In the genomic region with DNA sequence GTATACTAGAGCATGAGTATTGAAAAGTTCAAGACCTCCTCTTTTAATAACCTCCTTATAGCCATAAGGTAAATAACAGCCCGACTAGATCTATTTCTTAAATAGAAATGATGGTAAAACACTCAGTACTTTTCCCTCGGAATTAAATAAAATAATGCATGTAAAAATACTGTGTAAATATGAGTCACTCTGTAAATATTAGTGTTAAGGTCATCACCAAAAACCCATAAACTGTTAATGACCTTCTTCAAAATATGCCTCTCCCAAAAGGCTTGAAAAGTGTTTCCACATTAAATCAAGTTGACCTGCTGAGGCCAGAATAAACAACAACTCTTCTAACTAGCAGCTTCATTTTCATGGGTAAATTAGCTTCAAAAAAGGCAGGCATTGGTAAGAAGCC, we compare ENCODE assay signal across 11 cellular contexts. TPM values are rescaled to one million over a fixed set of nuclear protein-coding genes. Genes with fewer than 3 reads are reported as not detected.
DNase-seq lines count a peak whose midpoint lies in the region; ATAC-seq, FAIRE-seq and TF ChIP-seq lines count a peak whose summit lies in the region.
"Had no signal": no experiment of that assay in that cellular context is flagged by ENCODE, and none has a peak within 500 bp of the region (broad histone marks: within the 10 kb centered on the region; RNA-seq: fewer than 3 reads in every experiment).

No MANE protein-coding gene starts in this region.

- H3K36me3 ChIP-seq in astrocyte (ENCODE audit: insufficient read depth, low read length): no peaks in the 10 kb centered on the region
- no peaks in the 10 kb centered on the region for H3K36me3 ChIP-seq in sigmoid colon
- H3K36me3 ChIP-seq: HAP-1 had no signal

- WGBS in sigmoid colon, 2 donors: 12 to 58% methylated on average over 2 of the region's 2 CpGs

- no peaks in the 10 kb centered on the region for H3K79me2 ChIP-seq in astrocyte (ENCODE audit: insufficient read depth, low read length)

- H3K27ac Mint-ChIP-seq in astrocyte (ENCODE audit: unreplicated experiment): peak overlapping the region; percentile 95
- H3K27ac Mint-ChIP-seq in activated CD4-positive, alpha-beta T cell treated with anti-CD3 and anti-CD28 coated beads, Interleukin-2, amount 10 ng/mL, durations not matched to agents 24 days and 14 days: no peak overlapping the region

- FAIRE-seq in astrocyte (lab: Jason Lieb, UNC): no peak
- peak; percentile 70 for FAIRE-seq in islet of Langerhans (lab: Jason Lieb, UNC)

- H3K9me3 Mint-ChIP-seq in astrocyte (ENCODE audit: unreplicated experiment): no peaks in the 10 kb centered on the region
- no peaks in the 10 kb centered on the region for H3K9me3 Mint-ChIP-seq in activated CD4-positive, alpha-beta T cell treated with anti-CD3 and anti-CD28 coated beads, Interleukin-2, amount 10 ng/mL, durations not matched to agents 24 days and 14 days

- no peak overlapping the region for H2AFZ ChIP-seq in astrocyte (ENCODE audit: low read depth, low read length)

- no peak for TF ChIP-seq POLR2A in sigmoid colon (IDR thresholded peaks at IDR 0.05)

- H3K36me3 Mint-ChIP-seq in astrocyte (ENCODE audit: low read depth, unreplicated experiment): no peaks in the 10 kb centered on the region
- H3K36me3 Mint-ChIP-seq in activated CD4-positive, alpha-beta T cell treated with anti-CD3 and anti-CD28 coated beads, Interleukin-2, amount 10 ng/mL, durations not matched to agents 24 days and 14 days (ENCODE audit: low read depth): no peaks in the 10 kb centered on the region

- TF ChIP-seq CTCF in astrocyte (IDR thresholded peaks at IDR 0.05; ENCODE audit: insufficient read depth, low read depth, low read length) (no peak), sigmoid colon (IDR thresholded peaks at IDR 0.05) (no peak)

- DNase-seq in A172 (ENCODE audit: low spot score) (peak; percentile 71), HT-29 (ENCODE audit: low spot score) (peak; percentile 63), astrocyte (ENCODE audit: low read depth) (peak; percentile 69), sigmoid colon (no peak), NCI-H524 treated with DMSO at 0.1 percent for 48 hours (lab: John Stamatoyannopoulos, UW) (no peak)
- DNase-seq in activated CD4-positive, alpha-beta T cell treated with anti-CD3 and anti-CD28 coated beads, Interleukin-2, amount 10 ng/mL, durations not matched to agents 24 days and 14 days: no peak
- DNase-seq: Karpas-422, NCI-H446 treated with DMSO at 0.1 percent for 48 hours had no signal

- H3K27me3 ChIP-seq in astrocyte (ENCODE audit: insufficient read depth, low read length): no peaks in the 10 kb centered on the region
- no peaks in the 10 kb centered on the region for H3K27me3 ChIP-seq in sigmoid colon

- H3K4me2 ChIP-seq in astrocyte (ENCODE audit: low read length): peak overlapping the region; percentile 81

- TF ChIP-seq EP300 in sigmoid colon (IDR thresholded peaks at IDR 0.05): no peak

- H4K20me1 ChIP-seq in astrocyte (ENCODE audit: insufficient read depth, low read length): no peaks in the 10 kb centered on the region

- peak overlapping the region; percentile 75 for H3K9ac ChIP-seq in astrocyte (ENCODE audit: low read length)

- H3K27ac ChIP-seq in astrocyte (ENCODE audit: low read depth, low read length) (peak overlapping the region; percentile 96), sigmoid colon (no peak overlapping the region)

- no peaks in the 10 kb centered on the region for H3K9me3 ChIP-seq in astrocyte (ENCODE audit: insufficient read depth, low read depth, low read length)
- no peaks in the 10 kb centered on the region for H3K9me3 ChIP-seq in sigmoid colon
- H3K9me3 ChIP-seq: HAP-1 had no signal

- peaks cover 15% of the 10 kb centered on the region for H3K4me1 Mint-ChIP-seq in astrocyte (ENCODE audit: low read depth, unreplicated experiment)
- H3K4me1 Mint-ChIP-seq in activated CD4-positive, alpha-beta T cell treated with anti-CD3 and anti-CD28 coated beads, Interleukin-2, amount 10 ng/mL, durations not matched to agents 24 days and 14 days: peaks cover 8% of the 10 kb centered on the region

- no peak overlapping the region for H3K4me3 Mint-ChIP-seq in astrocyte (ENCODE audit: unreplicated experiment)
- H3K4me3 Mint-ChIP-seq in activated CD4-positive, alpha-beta T cell treated with anti-CD3 and anti-CD28 coated beads, Interleukin-2, amount 10 ng/mL, durations not matched to agents 24 days and 14 days: no peak overlapping the region

- peak overlapping the region; percentile 46 for H3K4me3 ChIP-seq in astrocyte (ENCODE audit: insufficient read depth, low read depth, low read length)
- no peak overlapping the region for H3K4me3 ChIP-seq in sigmoid colon
- H3K4me3 ChIP-seq: HAP-1 had no signal

- peaks cover 35% of the 10 kb centered on the region for H3K4me1 ChIP-seq in astrocyte (ENCODE audit: insufficient read depth, low read length)
- H3K4me1 ChIP-seq in sigmoid colon: no peaks in the 10 kb centered on the region

- intact Hi-C loops in activated CD4-positive, alpha-beta T cell treated with anti-CD3 and anti-CD28 coated beads, Interleukin-2, amount 10 ng/mL, durations not matched to agents 24 days and 14 days (cut with micrococcal nuclease): no loop called here
- intact Hi-C loops in sigmoid colon (cut with DNase I): no loop called here

- no peaks in the 10 kb centered on the region for H3K27me3 Mint-ChIP-seq in astrocyte (ENCODE audit: low read depth, unreplicated experiment)
- peaks cover 3% of the 10 kb centered on the region for H3K27me3 Mint-ChIP-seq in activated CD4-positive, alpha-beta T cell treated with anti-CD3 and anti-CD28 coated beads, Interleukin-2, amount 10 ng/mL, durations not matched to agents 24 days and 14 days

- no peak for ATAC-seq in GM21528 (IDR thresholded peaks at IDR 0.05; ENCODE audit: low FRiP score, unreplicated experiment)

RNA-seq across cellular contexts. Expression of gene BZW1, which starts 25.3 kb away (rescaled TPM):
- 365 and 408 TPM in 2 replicates for total RNA-seq in A172 (2014; rRNA removed; shearing (Covaris generic))
- total RNA-seq in HT-29 (2014; rRNA removed; shearing (Covaris generic)): 121 and 152 TPM in 2 replicates
- total RNA-seq in astrocyte (311 and 322 TPM in 2 replicates), sigmoid colon (100 to 1,000 TPM in 2 of 4 donors, 10 to 100 TPM in 2; 77.9 to 119 (median 100) TPM)
- 489 and 490 TPM in 2 replicates for total RNA-seq in activated CD4-positive, alpha-beta T cell treated with anti-CD3 and anti-CD28 coated beads, Interleukin-2, amount 10 ng/mL, durations not matched to agents 24 days and 14 days
- 100 to 1,000 TPM in 2 of 3 donors, 10 to 100 TPM in 1; 82.9 to 158 (median 111) TPM for polyA plus RNA-seq in sigmoid colon

Comparison
In these comparisons a context has a peak if more than half of its experiments do, and no peak if none do; other contexts are left out.
1. DNase-seq: peak in A172 (single experiment), HT-29 (single experiment) and astrocyte (single experiment); none in activated CD4-positive, alpha-beta T cell treated with anti-CD3 and anti-CD28 coated beads, Interleukin-2, amount 10 ng/mL, durations not matched to agents 24 days and 14 days (single experiment), sigmoid colon (single experiment) and NCI-H524 treated with DMSO at 0.1 percent for 48 hours (single experiment).